Comparison of ENCODE assay signal across 8 cellular contexts in genomic region chr10:129836253-129836652, GRCh38.
"Had no signal": no experiment of that assay in that cellular context is flagged by ENCODE, and none has a peak within 500 bp of the region (broad histone marks: within the 10 kb centered on the region; RNA-seq: fewer than 3 reads in every experiment).

No MANE protein-coding gene starts in this region.

- H3K27ac ChIP-seq: GM23248 had no signal

- H3K4me3 ChIP-seq: GM23248, GM23338, HAP-1 had no signal

- DNase-seq: GM23248, GOT3, H7, H9, HCEC 1CT, HFFc6 had no signal
